Comparison of ENCODE assay signal across 8 cellular contexts in the genomic region with DNA sequence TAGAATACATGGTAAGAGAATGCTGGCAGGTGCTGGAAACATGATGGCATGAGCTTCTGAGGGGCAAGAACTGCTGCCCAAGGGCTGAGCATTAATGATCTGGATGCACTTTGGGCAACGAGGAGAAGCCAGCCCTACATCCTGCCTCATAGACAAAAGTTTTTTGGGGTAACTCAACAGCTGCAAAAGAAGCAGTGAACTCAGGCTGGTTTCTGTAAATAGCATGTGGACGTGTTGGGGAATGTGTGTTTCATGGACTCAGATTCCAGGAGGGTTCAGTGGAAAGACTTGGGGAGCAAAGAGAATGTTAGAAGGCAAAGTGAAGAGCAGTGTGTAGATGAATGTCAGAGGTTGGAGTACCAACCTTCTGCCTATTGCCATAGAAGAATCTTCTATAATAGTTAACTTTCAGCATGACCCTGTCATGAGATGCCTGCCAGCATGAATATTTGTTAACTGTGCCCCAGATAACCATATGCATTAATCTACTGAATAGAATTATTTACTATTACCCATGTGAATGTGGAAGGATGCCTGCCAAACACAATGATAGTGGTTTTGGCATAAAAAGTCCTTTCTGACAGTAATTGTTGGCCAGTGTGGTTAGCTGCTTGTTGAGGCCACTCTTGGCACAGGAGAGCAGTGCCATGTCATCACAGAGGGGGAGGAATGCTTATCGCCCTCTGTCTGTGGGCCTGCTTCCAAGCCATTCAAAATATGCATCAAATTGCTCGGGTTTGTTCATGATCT.
DNase-seq lines count a peak whose midpoint lies in the region; ATAC-seq and TF ChIP-seq lines count a peak whose summit lies in the region.

No MANE protein-coding gene starts in this region.

- H3K36me3 Mint-ChIP-seq in type B pancreatic cell = peaks cover 4% of the 10 kb centered on the region
- H3K36me3 Mint-ChIP-seq in progenitor cell of endocrine pancreas (ENCODE audit: insufficient read depth) = no peaks in the 10 kb centered on the region

- no peak overlapping the region for H3K27ac ChIP-seq in RWPE1

- no peak for ATAC-seq in HG03159 (IDR thresholded peaks at IDR 0.05; ENCODE audit: unreplicated experiment)

- H3K4me3 Mint-ChIP-seq in type B pancreatic cell (no peak overlapping the region), progenitor cell of endocrine pancreas (ENCODE audit: low read depth) (no peak overlapping the region)

- DNase-seq in ELR (ENCODE audit: low read depth) (peak; percentile 56), RWPE1 (ENCODE audit: low spot score) (peak; percentile 14), fibroblast of pulmonary artery (ENCODE audit: low read depth) (peak; percentile 94), pons (ENCODE audit: low spot score) (peak; percentile 78), DMS153 treated with DMSO at 0.1 percent for 48 hours (lab: John Stamatoyannopoulos, UW; ENCODE audit: unreplicated experiment) (no peak), type B pancreatic cell (ENCODE audit: extremely low spot score, unreplicated experiment) (no peak), progenitor cell of endocrine pancreas (ENCODE audit: low spot score, unreplicated experiment) (no peak)

- POLR2A ChIA-PET in RWPE1 (lab: Yijun Ruan, JAX; ENCODE audit: low non-redundant PET) = no interaction called here

- TF ChIP-seq CTCF in RWPE1 (conservative IDR thresholded peaks at IDR 0.05; ENCODE audit: low read depth) (no peak), fibroblast of pulmonary artery (IDR thresholded peaks at IDR 0.05; ENCODE audit: low read length, missing control alignments) (peak; percentile 50), type B pancreatic cell (conservative IDR thresholded peaks at IDR 0.05) (no peak), progenitor cell of endocrine pancreas (IDR thresholded peaks at IDR 0.05; ENCODE audit: unreplicated experiment) (no peak)

- H3K27ac Mint-ChIP-seq in type B pancreatic cell (no peak overlapping the region), progenitor cell of endocrine pancreas (no peak overlapping the region)

- CTCF ChIA-PET in RWPE1 (lab: Yijun Ruan, JAX) = interaction anchor here (0.6 kb wide), 1 partner anchor 11 kb away, joined by 3 read pairs; no protein-coding TSS in a partner anchor

- H3K9me3 Mint-ChIP-seq in type B pancreatic cell (no peaks in the 10 kb centered on the region), progenitor cell of endocrine pancreas (ENCODE audit: low read depth) (no peaks in the 10 kb centered on the region)

- no peak overlapping the region for H3K4me3 ChIP-seq in fibroblast of pulmonary artery (replicated peaks; ENCODE audit: low read depth, low read length)

- H3K4me1 Mint-ChIP-seq in type B pancreatic cell (ENCODE audit: unreplicated experiment) (peaks cover 7% of the 10 kb centered on the region), progenitor cell of endocrine pancreas (ENCODE audit: low read depth) (peaks cover 3% of the 10 kb centered on the region)

- H3K27me3 Mint-ChIP-seq in type B pancreatic cell (no peaks in the 10 kb centered on the region), progenitor cell of endocrine pancreas (no peaks in the 10 kb centered on the region)

Comparison
In these comparisons a context has a peak if more than half of its experiments do, and no peak if none do; other contexts are left out.
1. DNase-seq: peak in ELR (single experiment), RWPE1 (single experiment), fibroblast of pulmonary artery (single experiment) and pons (single experiment); none in DMS153 treated with DMSO at 0.1 percent for 48 hours (single experiment), type B pancreatic cell (single experiment) and progenitor cell of endocrine pancreas (single experiment).